In the genomic region with DNA sequence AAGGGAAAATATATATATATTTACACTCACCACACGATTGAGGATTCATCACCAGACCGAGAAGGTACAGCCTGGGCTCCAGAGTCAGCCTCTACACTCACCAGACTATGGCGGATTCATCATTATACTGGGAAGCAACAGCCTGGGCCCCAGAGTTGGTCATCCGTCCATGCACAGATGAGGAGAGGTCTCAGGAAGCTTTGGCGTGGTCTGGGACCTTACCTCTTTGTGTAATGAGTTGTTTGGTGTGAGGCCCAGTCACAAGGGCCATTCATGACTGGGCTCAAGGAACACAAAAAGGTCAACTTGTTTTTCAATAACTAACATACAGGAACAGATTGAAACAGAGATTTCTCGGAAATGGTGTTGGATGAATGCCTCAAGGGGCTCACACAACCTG, we compare ENCODE assay signal across 26 cellular contexts.
"Had no signal": no experiment of that assay in that cellular context is flagged by ENCODE, and none has a peak within 500 bp of the region (broad histone marks: within the 10 kb centered on the region; RNA-seq: fewer than 3 reads in every experiment).

No MANE protein-coding gene starts in this region.

- H3K9me3 ChIP-seq: colonic mucosa, esophagus muscularis mucosa, gastroesophageal sphincter, heart left ventricle, neutrophil, pancreas, right lobe of liver, stomach, thyroid gland had no signal

- H3K4me1 Mint-ChIP-seq: central memory CD8-positive, alpha-beta T cell; endodermal cell; natural killer cell had no signal

- H3K9me3 Mint-ChIP-seq: central memory CD8-positive, alpha-beta T cell; dendritic cell treated with granulocyte-macrophage colony-stimulating factor and Interleukin-4, amounts not matched to agents 40 ng/mL and 50 ng/mL, for 4 days; endodermal cell; natural killer cell had no signal

- H3K4me1 ChIP-seq: colonic mucosa, esophagus muscularis mucosa, foreskin keratinocyte, gastroesophageal sphincter, heart left ventricle, pancreas, right lobe of liver, stomach, thyroid gland had no signal

- H3K27me3 ChIP-seq: colonic mucosa, foreskin keratinocyte, gastroesophageal sphincter, heart left ventricle, hepatocyte, neutrophil, pancreas, right lobe of liver, stomach, thyroid gland had no signal

- H3K27ac ChIP-seq: colonic mucosa, esophagus muscularis mucosa, foreskin keratinocyte, gastroesophageal sphincter, heart left ventricle, hepatocyte, neutrophil, pancreas, right lobe of liver, stomach, thyroid gland had no signal

- H2AFZ ChIP-seq: hepatocyte had no signal

- H3K4me3 Mint-ChIP-seq: central memory CD8-positive, alpha-beta T cell; dendritic cell treated with granulocyte-macrophage colony-stimulating factor and Interleukin-4, amounts not matched to agents 40 ng/mL and 50 ng/mL, for 4 days; endodermal cell; natural killer cell had no signal

- H3K36me3 Mint-ChIP-seq: natural killer cell had no signal

- DNase-seq: colonic mucosa; effector CD8-positive, alpha-beta T cell; endodermal cell; foreskin keratinocyte; heart left ventricle; left cardiac atrium; left ventricle myocardium superior; natural killer cell; pancreas; retina; right lobe of liver; stimulated activated CD4-positive, alpha-beta T cell treated with anti-CD3 and anti-CD28 coated beads, Interleukin-12 subunit alpha, Interleukin-12 subunit beta, amount 100 ng/mL, for 4 hours; stimulated activated CD4-positive, alpha-beta T cell treated with anti-CD3 and anti-CD28 coated beads, Interleukin-1b, Interleukin-23, amount 100 ng/mL, for 48 hours; stimulated activated CD4-positive, alpha-beta T cell treated with anti-CD3 and anti-CD28 coated beads, Interleukin-4, amount 100 ng/mL, for 1 hour; stimulated activated CD8-positive, alpha-beta memory T cell treated with anti-CD3 and anti-CD28 coated beads, Interleukin-4, amount 100 ng/mL, for 48 hours; stimulated activated naive CD4-positive, alpha-beta T cell treated with Interleukin-2 at 50 U/mL for 16 hours; stomach; thyroid gland; trophoblast cell had no signal

- H3K36me3 ChIP-seq: colonic mucosa, esophagus muscularis mucosa, gastroesophageal sphincter, heart left ventricle, neutrophil, pancreas, right lobe of liver, stomach, thyroid gland had no signal

- H3K4me3 ChIP-seq: colonic mucosa, esophagus muscularis mucosa, gastroesophageal sphincter, heart left ventricle, hepatocyte, pancreas, right lobe of liver, smooth muscle cell, thyroid gland had no signal

- H3K27ac Mint-ChIP-seq: dendritic cell treated with granulocyte-macrophage colony-stimulating factor and Interleukin-4, amounts not matched to agents 40 ng/mL and 50 ng/mL, for 4 days; endodermal cell; natural killer cell had no signal

- H3K4me2 ChIP-seq: hepatocyte, smooth muscle cell had no signal

- H3K27me3 Mint-ChIP-seq: central memory CD8-positive, alpha-beta T cell; dendritic cell treated with granulocyte-macrophage colony-stimulating factor and Interleukin-4, amounts not matched to agents 40 ng/mL and 50 ng/mL, for 4 days had no signal
